ENCODE assay signal across 29 cellular contexts in the genomic region with DNA sequence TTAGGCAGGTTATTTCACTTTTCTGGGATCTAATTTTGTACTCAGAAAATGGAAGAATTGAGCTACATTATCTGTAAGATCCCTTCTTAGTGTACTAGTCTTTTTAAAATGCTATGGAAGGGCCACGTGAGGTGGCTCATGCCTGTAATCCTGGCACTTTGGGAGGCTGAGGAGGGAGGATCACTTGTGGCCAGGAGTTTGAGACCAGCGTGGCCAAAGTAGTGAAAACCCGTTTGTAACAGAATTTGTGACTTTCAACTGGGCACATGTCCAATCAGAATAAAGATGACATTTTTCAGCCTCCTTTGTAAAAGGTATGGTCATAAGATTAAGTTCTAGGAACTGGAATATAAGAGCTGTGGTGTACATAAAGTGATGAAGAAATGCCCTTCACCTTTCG.
"Had no signal": no experiment of that assay in that cellular context is flagged by ENCODE, and none has a peak within 500 bp of the region (broad histone marks: within the 10 kb centered on the region; RNA-seq: fewer than 3 reads in every experiment).

No MANE protein-coding gene starts in this region.

- DNase-seq: stimulated activated CD4-positive, alpha-beta T cell treated with anti-CD3 and anti-CD28 coated beads, Interleukin-2, amount 100 ng/mL, for 48 hours; stimulated activated CD4-positive, alpha-beta T cell treated with anti-CD3 and anti-CD28 coated beads, Interleukin-4, amount 100 ng/mL, for 1 hour; stimulated activated CD4-positive, alpha-beta T cell treated with anti-CD3 and anti-CD28 coated beads, Interleukin-4, amount 100 ng/mL, for 24 hours; stimulated activated CD4-positive, alpha-beta T cell treated with anti-CD3 and anti-CD28 coated beads, Interleukin-4, amount 100 ng/mL, for 4 hours; stimulated activated CD8-positive, alpha-beta memory T cell treated with anti-CD3 and anti-CD28 coated beads, Interleukin-4, amount 100 ng/mL, for 48 hours; stimulated activated naive B cell treated with anti-CD40 and anti-IgM and Interleukin-4, amounts not matched to agents 10 μg/mL and 1 μg/mL and 100 μg/mL, for 72 hours; stimulated activated naive CD4-positive, alpha-beta T cell; stimulated activated naive CD4-positive, alpha-beta T cell treated with Interleukin-2 at 50 U/mL for 16 hours; stimulated activated naive CD8-positive, alpha-beta T cell treated with anti-CD3 and anti-CD28 coated beads, Interleukin-15, amount 100 ng/mL, for 72 hours; stimulated activated naive CD8-positive, alpha-beta T cell treated with anti-CD3 and anti-CD28 coated beads, Interleukin-15, Interleukin-2, amounts not matched to agents 100 U/mL and 50 U/mL, for 24 hours; stomach; substantia nigra; testis; thyroid gland; tibial artery; transverse colon; trophoblast cell; upper lobe of left lung; upper lobe of right lung; uterus had no signal

- ATAC-seq: stimulated activated effector memory CD8-positive, alpha-beta T cell treated with anti-CD3 and anti-CD28 coated beads, Interleukin-12 subunit alpha, Interleukin-12 subunit beta, amount 100 ng/mL, for 72 hours; stimulated activated memory B cell treated with anti-CD40 and anti-IgM and Interleukin-4, amounts not matched to agents 10 μg/mL and 1 μg/mL and 100 μg/mL, for 72 hours; stimulated activated naive B cell treated with anti-CD40 and anti-IgM and Interleukin-4, amounts not matched to agents 10 μg/mL and 1 μg/mL and 100 μg/mL, for 72 hours; stimulated activated naive CD8-positive, alpha-beta T cell treated with anti-CD3 and anti-CD28 coated beads, Interleukin-15, amount 100 ng/mL, for 72 hours; stimulated activated naive CD8-positive, alpha-beta T cell treated with anti-CD3 and anti-CD28 coated beads, Interleukin-15, Interleukin-2, amounts not matched to agents 100 U/mL and 50 U/mL, for 24 hours; upper lobe of right lung had no signal

- H3K27ac Mint-ChIP-seq: stimulated activated effector memory CD8-positive, alpha-beta T cell treated with anti-CD3 and anti-CD28 coated beads, Interleukin-12 subunit alpha, Interleukin-12 subunit beta, amount 100 ng/mL, for 72 hours; stimulated activated memory B cell treated with anti-CD40 and anti-IgM and Interleukin-4, amounts not matched to agents 10 μg/mL and 1 μg/mL and 100 μg/mL, for 72 hours; stimulated activated naive B cell treated with anti-CD40 and anti-IgM and Interleukin-4, amounts not matched to agents 10 μg/mL and 1 μg/mL and 100 μg/mL, for 72 hours; stimulated activated naive CD8-positive, alpha-beta T cell treated with anti-CD3 and anti-CD28 coated beads, Interleukin-15, amount 100 ng/mL, for 72 hours; stimulated activated naive CD8-positive, alpha-beta T cell treated with anti-CD3 and anti-CD28 coated beads, Interleukin-15, Interleukin-2, amounts not matched to agents 100 ng/mL and 50 ng/mL, for 24 hours; type B pancreatic cell had no signal

- FAIRE-seq: urothelium cell line had no signal

- H3K36me3 Mint-ChIP-seq: stimulated activated effector memory CD8-positive, alpha-beta T cell treated with anti-CD3 and anti-CD28 coated beads, Interleukin-12 subunit alpha, Interleukin-12 subunit beta, amount 100 ng/mL, for 72 hours; stimulated activated memory B cell treated with anti-CD40 and anti-IgM and Interleukin-4, amounts not matched to agents 10 μg/mL and 1 μg/mL and 100 μg/mL, for 72 hours; stimulated activated naive B cell treated with anti-CD40 and anti-IgM and Interleukin-4, amounts not matched to agents 10 μg/mL and 1 μg/mL and 100 μg/mL, for 72 hours; type B pancreatic cell had no signal

- H3K9me3 Mint-ChIP-seq: stimulated activated memory B cell treated with anti-CD40 and anti-IgM and Interleukin-4, amounts not matched to agents 10 μg/mL and 1 μg/mL and 100 μg/mL, for 72 hours; stimulated activated naive CD8-positive, alpha-beta T cell treated with anti-CD3 and anti-CD28 coated beads, Interleukin-15, Interleukin-2, amounts not matched to agents 100 ng/mL and 50 ng/mL, for 24 hours; type B pancreatic cell had no signal

- H3K9me3 ChIP-seq: suprapubic skin, testis, thoracic aorta, thyroid gland, tibial artery, tibial nerve, transverse colon, upper lobe of left lung, upper lobe of right lung, uterus, vagina had no signal

- H3K4me3 ChIP-seq: stomach, suprapubic skin, testis, thoracic aorta, thyroid gland, tibial artery, tibial nerve, transverse colon, upper lobe of left lung, upper lobe of right lung, uterus, vagina had no signal

- H3K27ac ChIP-seq: stomach, suprapubic skin, testis, thoracic aorta, thyroid gland, tibial artery, tibial nerve, transverse colon, upper lobe of left lung, upper lobe of right lung, uterus, vagina had no signal

- H3K4me3 Mint-ChIP-seq: stimulated activated effector memory CD8-positive, alpha-beta T cell treated with anti-CD3 and anti-CD28 coated beads, Interleukin-12 subunit alpha, Interleukin-12 subunit beta, amount 100 ng/mL, for 72 hours; stimulated activated memory B cell treated with anti-CD40 and anti-IgM and Interleukin-4, amounts not matched to agents 10 μg/mL and 1 μg/mL and 100 μg/mL, for 72 hours; stimulated activated naive B cell treated with anti-CD40 and anti-IgM and Interleukin-4, amounts not matched to agents 10 μg/mL and 1 μg/mL and 100 μg/mL, for 72 hours; stimulated activated naive CD8-positive, alpha-beta T cell treated with anti-CD3 and anti-CD28 coated beads, Interleukin-15, amount 100 ng/mL, for 72 hours; stimulated activated naive CD8-positive, alpha-beta T cell treated with anti-CD3 and anti-CD28 coated beads, Interleukin-15, Interleukin-2, amounts not matched to agents 100 ng/mL and 50 ng/mL, for 24 hours; type B pancreatic cell had no signal
